9 cellular contexts compared by ENCODE assay signal in genomic region chr19:11198175-11198534, GRCh38. TPM values are rescaled to one million over a fixed set of nuclear protein-coding genes. Genes with fewer than 3 reads are reported as not detected.
DNase-seq lines count a peak whose midpoint lies in the region; ATAC-seq and TF ChIP-seq lines count a peak whose summit lies in the region.
"Had no signal": no experiment of that assay in that cellular context is flagged by ENCODE, and none has a peak within 500 bp of the region (broad histone marks: within the 10 kb centered on the region; RNA-seq: fewer than 3 reads in every experiment).

No MANE protein-coding gene starts in this region.

- peak overlapping the region; percentile 75 for H3K4me2 ChIP-seq in mammary epithelial cell (ENCODE audit: insufficient read depth, low read depth, low read length)

- CTCF ChIA-PET in mammary epithelial cell (lab: Charles Lee; ENCODE audit: low non-redundant PET), result no interaction called here

- H3K79me2 ChIP-seq in mammary epithelial cell (ENCODE audit: insufficient read depth, low read length), result no peaks in the 10 kb centered on the region

- H4K20me1 ChIP-seq in mammary epithelial cell (ENCODE audit: insufficient read depth, low read length), result no peaks in the 10 kb centered on the region

- no peaks in the 10 kb centered on the region for H3K4me1 ChIP-seq in HUES64 (ENCODE audit: insufficient read depth, low read length)
- H3K4me1 ChIP-seq in mammary epithelial cell (ENCODE audit: insufficient read depth, low read length), result no peaks in the 10 kb centered on the region
- peaks cover 50% of the 10 kb centered on the region for H3K4me1 ChIP-seq in muscle layer of colon (ENCODE audit: insufficient read depth, low read length)

- peak overlapping the region; percentile 95 for H3K27ac ChIP-seq in 22Rv1
- peak overlapping the region; percentile 70; the same call in 1 of the 2 replicates for H3K27ac ChIP-seq in HUES64 (ENCODE audit: low read depth, low read length)
- H3K27ac ChIP-seq in mammary epithelial cell (ENCODE audit: insufficient read depth, low read depth, low read length), result no peak overlapping the region
- peak overlapping the region; percentile 97 for H3K27ac ChIP-seq in muscle layer of colon (ENCODE audit: low read depth, low read length)

- no peak for TF ChIP-seq POLR2A in GM18505 (IDR thresholded peaks at IDR 0.05; ENCODE audit: borderline replicate concordance, extremely low read depth, insufficient read depth, insufficient read length)

- BruUV-seq in mammary epithelial cell (replicated peaks; lab: Mats Ljungman, UMichigan), result no TSS peak

- peak overlapping the region; percentile 19; the same call in 1 of the 2 replicates for H3K9ac ChIP-seq in HUES64 (ENCODE audit: low read depth, low read length)
- H3K9ac ChIP-seq in mammary epithelial cell (ENCODE audit: insufficient read depth, low read length), result no peak overlapping the region
- H3K9ac ChIP-seq in muscle layer of colon (ENCODE audit: low read length), result peak overlapping the region; percentile 14

- H3K9me3 ChIP-seq in HUES64 (ENCODE audit: insufficient read depth, low read depth, low read length), result no peaks in the 10 kb centered on the region
- H3K9me3 ChIP-seq in mammary epithelial cell (replicated peaks; ENCODE audit: insufficient read depth, low read length), result no peaks in the 10 kb centered on the region
- no peaks in the 10 kb centered on the region for H3K9me3 ChIP-seq in muscle layer of colon (ENCODE audit: low read length)

- dilution Hi-C loops in mammary epithelial cell (cut with HindIII; ENCODE audit: low sequenced_read_pairs), result no loop called here

- in situ Hi-C loops in mammary epithelial cell (cut with MboI; ENCODE audit: low sequenced_read_pairs in 2 of 2), result no loop called here

- peak overlapping the region; percentile 96 for H2AFZ ChIP-seq in mammary epithelial cell (ENCODE audit: low read depth, low read length)

- ATAC-seq in GM18505 (IDR thresholded peaks at IDR 0.05; ENCODE audit: unreplicated experiment) (no peak), HG03175 (IDR thresholded peaks at IDR 0.05; ENCODE audit: unreplicated experiment) (no peak), HG02763 (IDR thresholded peaks at IDR 0.05; ENCODE audit: unreplicated experiment) (no peak)

- H3K36me3 ChIP-seq in HUES64 (ENCODE audit: insufficient read depth, low read length) (peaks cover 23% of the 10 kb centered on the region), mammary epithelial cell (ENCODE audit: insufficient read depth, low read length) (no peaks in the 10 kb centered on the region), muscle layer of colon (ENCODE audit: insufficient read depth, low read length) (peaks cover 20% of the 10 kb centered on the region)

- DNase-seq in mammary epithelial cell, result no peak
- no peak for DNase-seq in NCI-H510A treated with DMSO at 0.1 percent for 48 hours (lab: John Stamatoyannopoulos, UW)
- DNase-seq: NCI-H524 treated with DMSO at 0.1 percent for 48 hours had no signal

- WGBS in HUES64, result 75% methylated on average over 7 of the region's 7 CpGs
- 48% methylated on average over 6 of the region's 7 CpGs for WGBS in mammary epithelial cell (ENCODE audit: low coverage, missing lambda C conversion rate)

- TF ChIP-seq CTCF in 22Rv1 (IDR thresholded peaks at IDR 0.05), result no peak
- no peak for TF ChIP-seq CTCF in mammary epithelial cell (conservative IDR thresholded peaks at IDR 0.05 in 1 of 2, IDR thresholded peaks at IDR 0.05 in 1 of 2; ENCODE audit: extremely low read depth in 1 of 2, insufficient read depth in 1 of 2, low read depth in 1 of 2, low read length in 2 of 2)

- intact Hi-C loops in mammary epithelial cell (cut with micrococcal nuclease), result no loop called here

- H3K27me3 ChIP-seq in HUES64 (ENCODE audit: insufficient read depth, low read length) (no peaks in the 10 kb centered on the region), mammary epithelial cell (ENCODE audit: insufficient read depth, low read length) (no peaks in the 10 kb centered on the region), muscle layer of colon (ENCODE audit: control insufficient read depth in 1 of 2, insufficient read depth in 2 of 2, low read length in 2 of 2) (no peaks in the 10 kb centered on the region)

- H3K4me3 ChIP-seq in HUES64 (ENCODE audit: low read length) (peak overlapping the region; percentile 92), mammary epithelial cell (replicated peaks in 1 of 3; ENCODE audit: insufficient read depth in 1 of 3, low read depth in 2 of 3, low read length in 3 of 3) (no peak overlapping the region), muscle layer of colon (ENCODE audit: low read depth in 1 of 2, low read length in 2 of 2) (peak overlapping the region in 1 of 2 donors; percentile 20)

RNA-seq across cellular contexts. Expression of gene KANK2, which starts 0.8 kb away (rescaled TPM):
- polyA plus RNA-seq in HUES64 (2013, experiment 1 of 2), result 34.1 TPM
- 32.4 TPM for polyA plus RNA-seq in HUES64 (2013, experiment 2 of 2)
- 10 to 100 TPM; 18.2 to 19.4 TPM for total RNA-seq in mammary epithelial cell
- 14.7 TPM for polyA plus RNA-seq in mammary epithelial cell
- 34.0 TPM for polyA minus RNA-seq in mammary epithelial cell

RNA-seq across cellular contexts. Expression of gene ANGPTL8, which starts 41.3 kb away (rescaled TPM):
- not detected for polyA plus RNA-seq in HUES64 (2013, experiment 1 of 2)
- not detected for polyA plus RNA-seq in HUES64 (2013, experiment 2 of 2)
- not detected for total RNA-seq in mammary epithelial cell
- not detected for polyA plus RNA-seq in mammary epithelial cell
- polyA minus RNA-seq in mammary epithelial cell, result not detected

RNA-seq across cellular contexts. Expression of gene SPC24, which starts 42.6 kb away (rescaled TPM):
- 22.6 TPM for polyA plus RNA-seq in HUES64 (2013, experiment 1 of 2)
- polyA plus RNA-seq in HUES64 (2013, experiment 2 of 2), result 23.5 TPM
- total RNA-seq in mammary epithelial cell, result 10 to 100 TPM in 1 of 2 donors, 1 to 10 TPM in 1; 2.2 to 35.4 TPM
- polyA plus RNA-seq in mammary epithelial cell, result 24.8 TPM
- 23.2 TPM for polyA minus RNA-seq in mammary epithelial cell
